Comparison of ENCODE assay signal across 1 cellular context in the genomic region with DNA sequence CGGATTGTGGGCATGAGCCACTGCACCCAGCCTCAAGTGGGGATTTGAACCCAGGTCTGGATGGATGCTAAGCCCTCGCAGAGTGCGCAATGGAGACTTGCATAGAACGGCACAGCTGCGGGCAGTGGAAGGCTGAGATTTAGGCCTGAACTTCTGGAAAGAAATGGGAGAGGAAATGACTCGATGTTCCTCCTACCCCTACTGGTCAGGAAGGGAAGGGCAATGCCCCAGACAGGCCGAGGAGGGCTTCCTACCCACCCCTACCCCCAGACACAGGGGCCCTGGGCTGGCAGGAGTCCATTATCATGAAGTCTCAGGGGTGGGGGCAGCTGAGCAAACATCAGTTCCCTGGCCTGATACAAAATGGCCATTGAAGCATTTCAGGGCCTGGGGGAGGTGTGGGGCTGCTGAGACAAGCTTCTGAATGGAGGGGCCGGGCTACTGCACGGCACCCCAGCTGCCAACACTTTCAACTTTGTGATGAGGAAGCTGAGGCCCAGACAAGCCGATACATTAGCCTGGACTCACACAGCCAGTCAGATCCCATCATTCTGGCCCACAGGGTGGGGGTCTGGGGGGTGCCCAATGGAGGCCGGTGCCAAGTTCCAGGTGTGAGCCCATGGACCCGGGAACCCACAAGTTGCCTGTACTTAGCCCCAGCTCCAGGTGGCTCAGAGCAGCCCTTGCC.
A peak's percentile ranks its signal among the peaks of the same experiment; 100 is the strongest.
TF ChIP-seq lines count a peak whose summit lies in the region.

No MANE protein-coding gene starts in this region.

TF ChIP-seq in HepG2, 621 proteins besides CTCF, POLR2A, EP300 and RAD21 (continues in another document):
- TF ChIP-seq ZZZ3 (CRISPR knock-in tag; IDR thresholded peaks at IDR 0.05; ENCODE audit: borderline replicate concordance) (no peak), CCAR2 (optimal IDR thresholded peaks at IDR 0.05; ENCODE audit: low read depth, low read length) (no peak), GFI1 (CRISPR knock-in tag; IDR thresholded peaks at IDR 0.05; ENCODE audit: borderline replicate concordance) (peak; percentile 97), ZFX (CRISPR knock-in tag; IDR thresholded peaks at IDR 0.05; ENCODE audit: low read depth) (0 out of 2 replicates have a peak, but pooled peaks have one; percentile 40), ZNF780A (CRISPR knock-in tag; IDR thresholded peaks at IDR 0.05) (no peak), ZNF768 (CRISPR knock-in tag; IDR thresholded peaks at IDR 0.05) (peak; percentile 97), ETV6 (CRISPR knock-in tag; conservative IDR thresholded peaks at IDR 0.05) (no peak), KDM1A (CRISPR knock-in tag; IDR thresholded peaks at IDR 0.05) (0 out of 2 replicates have a peak, but pooled peaks have one; percentile 7), ZNF547 (CRISPR knock-in tag; IDR thresholded peaks at IDR 0.05) (0 out of 2 replicates have a peak, but pooled peaks have one; percentile 62), ZNF761 (CRISPR knock-in tag; conservative IDR thresholded peaks at IDR 0.05) (peak; percentile 43; the same call in 1 of the 2 replicates), IRF2 (CRISPR knock-in tag; IDR thresholded peaks at IDR 0.05) (no peak), ZNF317 (CRISPR knock-in tag; IDR thresholded peaks at IDR 0.05) (no peak), PHF21A (CRISPR knock-in tag; IDR thresholded peaks at IDR 0.05) (peak; percentile 57; the same call in 1 of the 2 replicates), ZMYM3 (CRISPR knock-in tag; IDR thresholded peaks at IDR 0.05) (peak; percentile 46; the same call in 1 of the 2 replicates), AGO1 (IDR thresholded peaks at IDR 0.05; ENCODE audit: low read depth, low read length, poor library complexity, severe bottlenecking) (peak; percentile 32), STAG1 (CRISPR knock-in tag; IDR thresholded peaks at IDR 0.05) (peak; percentile 28; the same call in 1 of the 2 replicates), TBP (CRISPR knock-in tag; IDR thresholded peaks at IDR 0.05) (no peak), ZNF34 (CRISPR knock-in tag; IDR thresholded peaks at IDR 0.05; ENCODE audit: borderline replicate concordance) (no peak), ZBTB7A (CRISPR knock-in tag; IDR thresholded peaks at IDR 0.05) (peak; percentile 53)
- TF ChIP-seq, protein P1, sequence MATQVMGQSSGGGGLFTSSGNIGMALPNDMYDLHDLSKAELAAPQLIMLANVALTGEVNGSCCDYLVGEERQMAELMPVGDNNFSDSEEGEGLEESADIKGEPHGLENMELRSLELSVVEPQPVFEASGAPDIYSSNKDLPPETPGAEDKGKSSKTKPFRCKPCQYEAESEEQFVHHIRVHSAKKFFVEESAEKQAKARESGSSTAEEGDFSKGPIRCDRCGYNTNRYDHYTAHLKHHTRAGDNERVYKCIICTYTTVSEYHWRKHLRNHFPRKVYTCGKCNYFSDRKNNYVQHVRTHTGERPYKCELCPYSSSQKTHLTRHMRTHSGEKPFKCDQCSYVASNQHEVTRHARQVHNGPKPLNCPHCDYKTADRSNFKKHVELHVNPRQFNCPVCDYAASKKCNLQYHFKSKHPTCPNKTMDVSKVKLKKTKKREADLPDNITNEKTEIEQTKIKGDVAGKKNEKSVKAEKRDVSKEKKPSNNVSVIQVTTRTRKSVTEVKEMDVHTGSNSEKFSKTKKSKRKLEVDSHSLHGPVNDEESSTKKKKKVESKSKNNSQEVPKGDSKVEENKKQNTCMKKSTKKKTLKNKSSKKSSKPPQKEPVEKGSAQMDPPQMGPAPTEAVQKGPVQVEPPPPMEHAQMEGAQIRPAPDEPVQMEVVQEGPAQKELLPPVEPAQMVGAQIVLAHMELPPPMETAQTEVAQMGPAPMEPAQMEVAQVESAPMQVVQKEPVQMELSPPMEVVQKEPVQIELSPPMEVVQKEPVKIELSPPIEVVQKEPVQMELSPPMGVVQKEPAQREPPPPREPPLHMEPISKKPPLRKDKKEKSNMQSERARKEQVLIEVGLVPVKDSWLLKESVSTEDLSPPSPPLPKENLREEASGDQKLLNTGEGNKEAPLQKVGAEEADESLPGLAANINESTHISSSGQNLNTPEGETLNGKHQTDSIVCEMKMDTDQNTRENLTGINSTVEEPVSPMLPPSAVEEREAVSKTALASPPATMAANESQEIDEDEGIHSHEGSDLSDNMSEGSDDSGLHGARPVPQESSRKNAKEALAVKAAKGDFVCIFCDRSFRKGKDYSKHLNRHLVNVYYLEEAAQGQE (IDR thresholded peaks at IDR 0.05; ENCODE audit: borderline replicate concordance in 1 of 2, low read depth in 1 of 2, low read length in 2 of 2) = no peak
- TF ChIP-seq, protein P2, sequence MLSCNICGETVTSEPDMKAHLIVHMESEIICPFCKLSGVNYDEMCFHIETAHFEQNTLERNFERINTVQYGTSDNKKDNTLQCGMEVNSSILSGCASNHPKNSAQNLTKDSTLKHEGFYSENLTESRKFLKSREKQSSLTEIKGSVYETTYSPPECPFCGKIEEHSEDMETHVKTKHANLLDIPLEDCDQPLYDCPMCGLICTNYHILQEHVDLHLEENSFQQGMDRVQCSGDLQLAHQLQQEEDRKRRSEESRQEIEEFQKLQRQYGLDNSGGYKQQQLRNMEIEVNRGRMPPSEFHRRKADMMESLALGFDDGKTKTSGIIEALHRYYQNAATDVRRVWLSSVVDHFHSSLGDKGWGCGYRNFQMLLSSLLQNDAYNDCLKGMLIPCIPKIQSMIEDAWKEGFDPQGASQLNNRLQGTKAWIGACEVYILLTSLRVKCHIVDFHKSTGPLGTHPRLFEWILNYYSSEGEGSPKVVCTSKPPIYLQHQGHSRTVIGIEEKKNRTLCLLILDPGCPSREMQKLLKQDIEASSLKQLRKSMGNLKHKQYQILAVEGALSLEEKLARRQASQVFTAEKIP (CRISPR knock-in tag; IDR thresholded peaks at IDR 0.05; ENCODE audit: borderline replicate concordance) = no peak
- TF ChIP-seq, protein P3, sequence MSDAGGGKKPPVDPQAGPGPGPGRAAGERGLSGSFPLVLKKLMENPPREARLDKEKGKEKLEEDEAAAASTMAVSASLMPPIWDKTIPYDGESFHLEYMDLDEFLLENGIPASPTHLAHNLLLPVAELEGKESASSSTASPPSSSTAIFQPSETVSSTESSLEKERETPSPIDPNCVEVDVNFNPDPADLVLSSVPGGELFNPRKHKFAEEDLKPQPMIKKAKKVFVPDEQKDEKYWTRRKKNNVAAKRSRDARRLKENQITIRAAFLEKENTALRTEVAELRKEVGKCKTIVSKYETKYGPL (CRISPR knock-in tag; IDR thresholded peaks at IDR 0.05) = no peak
- TF ChIP-seq, protein P4, sequence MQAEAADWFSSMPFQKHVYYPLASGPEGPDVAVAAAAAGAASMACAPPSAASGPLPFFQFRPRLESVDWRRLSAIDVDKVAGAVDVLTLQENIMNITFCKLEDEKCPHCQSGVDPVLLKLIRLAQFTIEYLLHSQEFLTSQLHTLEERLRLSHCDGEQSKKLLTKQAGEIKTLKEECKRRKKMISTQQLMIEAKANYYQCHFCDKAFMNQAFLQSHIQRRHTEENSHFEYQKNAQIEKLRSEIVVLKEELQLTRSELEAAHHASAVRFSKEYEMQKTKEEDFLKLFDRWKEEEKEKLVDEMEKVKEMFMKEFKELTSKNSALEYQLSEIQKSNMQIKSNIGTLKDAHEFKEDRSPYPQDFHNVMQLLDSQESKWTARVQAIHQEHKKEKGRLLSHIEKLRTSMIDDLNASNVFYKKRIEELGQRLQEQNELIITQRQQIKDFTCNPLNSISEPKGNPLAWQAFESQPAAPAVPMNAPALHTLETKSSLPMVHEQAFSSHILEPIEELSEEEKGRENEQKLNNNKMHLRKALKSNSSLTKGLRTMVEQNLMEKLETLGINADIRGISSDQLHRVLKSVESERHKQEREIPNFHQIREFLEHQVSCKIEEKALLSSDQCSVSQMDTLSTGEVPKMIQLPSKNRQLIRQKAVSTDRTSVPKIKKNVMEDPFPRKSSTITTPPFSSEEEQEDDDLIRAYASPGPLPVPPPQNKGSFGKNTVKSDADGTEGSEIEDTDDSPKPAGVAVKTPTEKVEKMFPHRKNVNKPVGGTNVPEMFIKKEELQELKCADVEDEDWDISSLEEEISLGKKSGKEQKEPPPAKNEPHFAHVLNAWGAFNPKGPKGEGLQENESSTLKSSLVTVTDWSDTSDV (CRISPR knock-in tag; IDR thresholded peaks at IDR 0.05) = no peak
- TF ChIP-seq, protein P5, sequence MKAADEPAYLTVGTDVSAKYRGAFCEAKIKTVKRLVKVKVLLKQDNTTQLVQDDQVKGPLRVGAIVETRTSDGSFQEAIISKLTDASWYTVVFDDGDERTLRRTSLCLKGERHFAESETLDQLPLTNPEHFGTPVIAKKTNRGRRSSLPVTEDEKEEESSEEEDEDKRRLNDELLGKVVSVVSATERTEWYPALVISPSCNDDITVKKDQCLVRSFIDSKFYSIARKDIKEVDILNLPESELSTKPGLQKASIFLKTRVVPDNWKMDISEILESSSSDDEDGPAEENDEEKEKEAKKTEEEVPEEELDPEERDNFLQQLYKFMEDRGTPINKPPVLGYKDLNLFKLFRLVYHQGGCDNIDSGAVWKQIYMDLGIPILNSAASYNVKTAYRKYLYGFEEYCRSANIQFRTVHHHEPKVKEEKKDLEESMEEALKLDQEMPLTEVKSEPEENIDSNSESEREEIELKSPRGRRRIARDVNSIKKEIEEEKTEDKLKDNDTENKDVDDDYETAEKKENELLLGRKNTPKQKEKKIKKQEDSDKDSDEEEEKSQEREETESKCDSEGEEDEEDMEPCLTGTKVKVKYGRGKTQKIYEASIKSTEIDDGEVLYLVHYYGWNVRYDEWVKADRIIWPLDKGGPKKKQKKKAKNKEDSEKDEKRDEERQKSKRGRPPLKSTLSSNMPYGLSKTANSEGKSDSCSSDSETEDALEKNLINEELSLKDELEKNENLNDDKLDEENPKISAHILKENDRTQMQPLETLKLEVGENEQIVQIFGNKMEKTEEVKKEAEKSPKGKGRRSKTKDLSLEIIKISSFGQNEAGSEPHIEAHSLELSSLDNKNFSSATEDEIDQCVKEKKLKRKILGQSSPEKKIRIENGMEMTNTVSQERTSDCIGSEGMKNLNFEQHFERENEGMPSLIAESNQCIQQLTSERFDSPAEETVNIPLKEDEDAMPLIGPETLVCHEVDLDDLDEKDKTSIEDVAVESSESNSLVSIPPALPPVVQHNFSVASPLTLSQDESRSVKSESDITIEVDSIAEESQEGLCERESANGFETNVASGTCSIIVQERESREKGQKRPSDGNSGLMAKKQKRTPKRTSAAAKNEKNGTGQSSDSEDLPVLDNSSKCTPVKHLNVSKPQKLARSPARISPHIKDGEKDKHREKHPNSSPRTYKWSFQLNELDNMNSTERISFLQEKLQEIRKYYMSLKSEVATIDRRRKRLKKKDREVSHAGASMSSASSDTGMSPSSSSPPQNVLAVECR (CRISPR knock-in tag; IDR thresholded peaks at IDR 0.05; ENCODE audit: borderline replicate concordance) = peak; percentile 34; the same call in 1 of the 2 replicates
- TF ChIP-seq, protein P6, sequence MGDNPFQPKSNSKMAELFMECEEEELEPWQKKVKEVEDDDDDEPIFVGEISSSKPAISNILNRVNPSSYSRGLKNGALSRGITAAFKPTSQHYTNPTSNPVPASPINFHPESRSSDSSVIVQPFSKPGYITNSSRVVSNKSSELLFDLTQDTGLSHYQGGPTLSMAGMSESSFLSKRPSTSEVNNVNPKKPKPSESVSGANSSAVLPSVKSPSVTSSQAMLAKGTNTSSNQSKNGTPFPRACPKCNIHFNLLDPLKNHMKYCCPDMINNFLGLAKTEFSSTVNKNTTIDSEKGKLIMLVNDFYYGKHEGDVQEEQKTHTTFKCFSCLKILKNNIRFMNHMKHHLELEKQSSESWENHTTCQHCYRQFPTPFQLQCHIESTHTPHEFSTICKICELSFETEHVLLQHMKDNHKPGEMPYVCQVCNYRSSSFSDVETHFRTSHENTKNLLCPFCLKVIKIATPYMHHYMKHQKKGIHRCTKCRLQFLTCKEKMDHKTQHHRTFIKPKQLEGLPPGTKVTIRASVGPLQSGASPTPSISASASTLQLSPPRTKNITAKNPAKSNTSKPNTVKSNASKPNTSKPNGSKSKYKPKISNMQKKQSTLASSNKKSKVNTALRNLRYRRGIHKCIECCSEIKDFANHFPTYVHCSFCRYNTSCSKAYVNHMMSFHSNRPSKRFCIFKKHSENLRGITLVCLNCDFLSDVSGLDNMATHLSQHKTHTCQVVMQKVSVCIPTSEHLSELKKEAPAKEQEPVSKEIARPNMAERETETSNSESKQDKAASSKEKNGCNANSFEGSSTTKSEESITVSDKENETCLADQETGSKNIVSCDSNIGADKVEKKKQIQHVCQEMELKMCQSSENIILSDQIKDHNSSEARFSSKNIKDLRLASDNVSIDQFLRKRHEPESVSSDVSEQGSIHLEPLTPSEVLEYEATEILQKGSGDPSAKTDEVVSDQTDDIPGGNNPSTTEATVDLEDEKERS (CRISPR knock-in tag; IDR thresholded peaks at IDR 0.05) = no peak
- TF ChIP-seq, protein P7, sequence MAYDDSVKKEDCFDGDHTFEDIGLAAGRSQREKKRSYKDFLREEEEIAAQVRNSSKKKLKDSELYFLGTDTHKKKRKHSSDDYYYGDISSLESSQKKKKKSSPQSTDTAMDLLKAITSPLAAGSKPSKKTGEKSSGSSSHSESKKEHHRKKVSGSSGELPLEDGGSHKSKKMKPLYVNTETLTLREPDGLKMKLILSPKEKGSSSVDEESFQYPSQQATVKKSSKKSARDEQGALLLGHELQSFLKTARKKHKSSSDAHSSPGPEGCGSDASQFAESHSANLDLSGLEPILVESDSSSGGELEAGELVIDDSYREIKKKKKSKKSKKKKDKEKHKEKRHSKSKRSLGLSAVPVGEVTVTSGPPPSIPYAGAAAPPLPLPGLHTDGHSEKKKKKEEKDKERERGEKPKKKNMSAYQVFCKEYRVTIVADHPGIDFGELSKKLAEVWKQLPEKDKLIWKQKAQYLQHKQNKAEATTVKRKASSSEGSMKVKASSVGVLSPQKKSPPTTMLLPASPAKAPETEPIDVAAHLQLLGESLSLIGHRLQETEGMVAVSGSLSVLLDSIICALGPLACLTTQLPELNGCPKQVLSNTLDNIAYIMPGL (CRISPR knock-in tag; IDR thresholded peaks at IDR 0.05; ENCODE audit: borderline replicate concordance in 1 of 2, low read depth in 1 of 2) = 0 out of 4 replicates have a peak, but pooled peaks of 1 of the 2 experiments have one; percentile 47
- TF ChIP-seq, protein P8, sequence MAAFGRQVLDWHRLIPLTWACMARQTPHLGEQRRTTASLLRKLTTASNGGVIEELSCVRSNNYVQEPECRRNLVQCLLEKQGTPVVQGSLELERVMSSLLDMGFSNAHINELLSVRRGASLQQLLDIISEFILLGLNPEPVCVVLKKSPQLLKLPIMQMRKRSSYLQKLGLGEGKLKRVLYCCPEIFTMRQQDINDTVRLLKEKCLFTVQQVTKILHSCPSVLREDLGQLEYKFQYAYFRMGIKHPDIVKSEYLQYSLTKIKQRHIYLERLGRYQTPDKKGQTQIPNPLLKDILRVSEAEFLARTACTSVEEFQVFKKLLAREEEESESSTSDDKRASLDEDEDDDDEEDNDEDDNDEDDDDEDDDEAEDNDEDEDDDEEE (CRISPR knock-in tag; IDR thresholded peaks at IDR 0.05) = no peak
- TF ChIP-seq, protein P9, sequence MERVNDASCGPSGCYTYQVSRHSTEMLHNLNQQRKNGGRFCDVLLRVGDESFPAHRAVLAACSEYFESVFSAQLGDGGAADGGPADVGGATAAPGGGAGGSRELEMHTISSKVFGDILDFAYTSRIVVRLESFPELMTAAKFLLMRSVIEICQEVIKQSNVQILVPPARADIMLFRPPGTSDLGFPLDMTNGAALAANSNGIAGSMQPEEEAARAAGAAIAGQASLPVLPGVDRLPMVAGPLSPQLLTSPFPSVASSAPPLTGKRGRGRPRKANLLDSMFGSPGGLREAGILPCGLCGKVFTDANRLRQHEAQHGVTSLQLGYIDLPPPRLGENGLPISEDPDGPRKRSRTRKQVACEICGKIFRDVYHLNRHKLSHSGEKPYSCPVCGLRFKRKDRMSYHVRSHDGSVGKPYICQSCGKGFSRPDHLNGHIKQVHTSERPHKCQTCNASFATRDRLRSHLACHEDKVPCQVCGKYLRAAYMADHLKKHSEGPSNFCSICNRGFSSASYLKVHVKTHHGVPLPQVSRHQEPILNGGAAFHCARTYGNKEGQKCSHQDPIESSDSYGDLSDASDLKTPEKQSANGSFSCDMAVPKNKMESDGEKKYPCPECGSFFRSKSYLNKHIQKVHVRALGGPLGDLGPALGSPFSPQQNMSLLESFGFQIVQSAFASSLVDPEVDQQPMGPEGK (CRISPR knock-in tag; IDR thresholded peaks at IDR 0.05) = peak; percentile 76; the same call in 1 of the 2 replicates
